2 cellular contexts compared by ENCODE assay signal in genomic region chr19:57961785-57962184, GRCh38.
A peak's percentile ranks its signal among the peaks of the same experiment; 100 is the strongest.
TF ChIP-seq lines count a peak whose summit lies in the region.

No MANE protein-coding gene starts in this region.

TF ChIP-seq in HEK293, 187 proteins besides CTCF, POLR2A, EP300 and RAD21:
- TF ChIP-seq ZNF560 (tag by site-specific recombination; IDR thresholded peaks at IDR 0.05; ENCODE audit: borderline replicate concordance), result 0 out of 2 replicates have a peak, but pooled peaks have one; percentile 15
- no peak for TF ChIP-seq ZNF341 (tag by site-specific recombination; IDR thresholded peaks at IDR 0.05; ENCODE audit: low read depth)
- no peak for TF ChIP-seq ZNF133 (tag by site-specific recombination; IDR thresholded peaks at IDR 0.05)
- TF ChIP-seq PRDM1 (tag by site-specific recombination; IDR thresholded peaks at IDR 0.05), result peak; percentile 98
- 0 out of 2 replicates have a peak, but pooled peaks have one; percentile 21 for TF ChIP-seq ZNF366 (tag by site-specific recombination; conservative IDR thresholded peaks at IDR 0.05)

TF ChIP-seq in K562, 482 proteins besides CTCF, POLR2A, EP300 and RAD21:
- TF ChIP-seq, protein P1, sequence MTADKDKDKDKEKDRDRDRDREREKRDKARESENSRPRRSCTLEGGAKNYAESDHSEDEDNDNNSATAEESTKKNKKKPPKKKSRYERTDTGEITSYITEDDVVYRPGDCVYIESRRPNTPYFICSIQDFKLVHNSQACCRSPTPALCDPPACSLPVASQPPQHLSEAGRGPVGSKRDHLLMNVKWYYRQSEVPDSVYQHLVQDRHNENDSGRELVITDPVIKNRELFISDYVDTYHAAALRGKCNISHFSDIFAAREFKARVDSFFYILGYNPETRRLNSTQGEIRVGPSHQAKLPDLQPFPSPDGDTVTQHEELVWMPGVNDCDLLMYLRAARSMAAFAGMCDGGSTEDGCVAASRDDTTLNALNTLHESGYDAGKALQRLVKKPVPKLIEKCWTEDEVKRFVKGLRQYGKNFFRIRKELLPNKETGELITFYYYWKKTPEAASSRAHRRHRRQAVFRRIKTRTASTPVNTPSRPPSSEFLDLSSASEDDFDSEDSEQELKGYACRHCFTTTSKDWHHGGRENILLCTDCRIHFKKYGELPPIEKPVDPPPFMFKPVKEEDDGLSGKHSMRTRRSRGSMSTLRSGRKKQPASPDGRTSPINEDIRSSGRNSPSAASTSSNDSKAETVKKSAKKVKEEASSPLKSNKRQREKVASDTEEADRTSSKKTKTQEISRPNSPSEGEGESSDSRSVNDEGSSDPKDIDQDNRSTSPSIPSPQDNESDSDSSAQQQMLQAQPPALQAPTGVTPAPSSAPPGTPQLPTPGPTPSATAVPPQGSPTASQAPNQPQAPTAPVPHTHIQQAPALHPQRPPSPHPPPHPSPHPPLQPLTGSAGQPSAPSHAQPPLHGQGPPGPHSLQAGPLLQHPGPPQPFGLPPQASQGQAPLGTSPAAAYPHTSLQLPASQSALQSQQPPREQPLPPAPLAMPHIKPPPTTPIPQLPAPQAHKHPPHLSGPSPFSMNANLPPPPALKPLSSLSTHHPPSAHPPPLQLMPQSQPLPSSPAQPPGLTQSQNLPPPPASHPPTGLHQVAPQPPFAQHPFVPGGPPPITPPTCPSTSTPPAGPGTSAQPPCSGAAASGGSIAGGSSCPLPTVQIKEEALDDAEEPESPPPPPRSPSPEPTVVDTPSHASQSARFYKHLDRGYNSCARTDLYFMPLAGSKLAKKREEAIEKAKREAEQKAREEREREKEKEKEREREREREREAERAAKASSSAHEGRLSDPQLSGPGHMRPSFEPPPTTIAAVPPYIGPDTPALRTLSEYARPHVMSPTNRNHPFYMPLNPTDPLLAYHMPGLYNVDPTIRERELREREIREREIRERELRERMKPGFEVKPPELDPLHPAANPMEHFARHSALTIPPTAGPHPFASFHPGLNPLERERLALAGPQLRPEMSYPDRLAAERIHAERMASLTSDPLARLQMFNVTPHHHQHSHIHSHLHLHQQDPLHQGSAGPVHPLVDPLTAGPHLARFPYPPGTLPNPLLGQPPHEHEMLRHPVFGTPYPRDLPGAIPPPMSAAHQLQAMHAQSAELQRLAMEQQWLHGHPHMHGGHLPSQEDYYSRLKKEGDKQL (CRISPR knock-in tag; IDR thresholded peaks at IDR 0.05; ENCODE audit: borderline replicate concordance), result no peak
- TF ChIP-seq ZNF512 (tag; IDR thresholded peaks at IDR 0.05), result 0 out of 2 replicates have a peak, but pooled peaks have one; percentile 17
- no peak for TF ChIP-seq DNMT1 (IDR thresholded peaks at IDR 0.05)
- TF ChIP-seq ZNF609 (CRISPR knock-in tag; IDR thresholded peaks at IDR 0.05; ENCODE audit: borderline replicate concordance), result no peak
